Comparison of ENCODE assay signal across 25 cellular contexts in genomic region chr16:19936431-19936830, GRCh38. TPM values are rescaled to one million over a fixed set of nuclear protein-coding genes. Genes with fewer than 3 reads are reported as not detected.
DNase-seq lines count a peak whose midpoint lies in the region; ATAC-seq and TF ChIP-seq lines count a peak whose summit lies in the region.
"Had no signal": no experiment of that assay in that cellular context is flagged by ENCODE, and none has a peak within 500 bp of the region (broad histone marks: within the 10 kb centered on the region; RNA-seq: fewer than 3 reads in every experiment).

No MANE protein-coding gene starts in this region.

- no peak for TF ChIP-seq CTCF in MCF 10A (IDR thresholded peaks at IDR 0.05; ENCODE audit: unreplicated experiment)
- no peak for TF ChIP-seq CTCF in breast epithelium (IDR thresholded peaks at IDR 0.05)

- H3K4me1 Mint-ChIP-seq in MCF 10A (ENCODE audit: insufficient read depth, unreplicated experiment): no peaks in the 10 kb centered on the region
- H3K4me1 Mint-ChIP-seq: CD4-positive, alpha-beta memory T cell; T-cell had no signal

- TF ChIP-seq POLR2A in breast epithelium (IDR thresholded peaks at IDR 0.05) (no peak), GM18505 (IDR thresholded peaks at IDR 0.05; ENCODE audit: borderline replicate concordance, extremely low read depth, insufficient read depth, insufficient read length) (no peak), erythroblast (IDR thresholded peaks at IDR 0.05; ENCODE audit: low read length) (no peak)

- no TSS peak for BruUV-seq in MCF 10A (replicated peaks; lab: Mats Ljungman, UMichigan)

- peak; percentile 4 for DNase-seq in MCF 10A (ENCODE audit: unreplicated experiment)
- DNase-seq in breast epithelium (ENCODE audit: low spot score in 2 of 2): no peak
- DNase-seq in MV-4-11 (lab: John Stamatoyannopoulos, UW): peak; percentile 97
- peak; percentile 85 for DNase-seq in SKM-1 treated with dmso at 0.1 percent for 144 hours (lab: John Stamatoyannopoulos, UW; ENCODE audit: unreplicated experiment)
- DNase-seq in DMS53 (lab: John Stamatoyannopoulos, UW): no peak
- DNase-seq in erythroblast (lab: John Stamatoyannopoulos, UW): no peak
- DNase-seq: AML-193; CD4-positive, alpha-beta memory T cell; DMS79 treated with DMSO at 0.1 percent for 48 hours; H9; KBM-7; MG63; NCI-H1105; NCI-H1436 treated with DMSO at 0.1 percent for 48 hours; NCI-H187 treated with DMSO at 0.1 percent for 48 hours; NCI-H526 treated with DMSO at 0.1 percent for 48 hours; PC-3; T-cell had no signal

- POLR2A ChIA-PET in MCF 10A (lab: Yijun Ruan, JAX): no interaction called here

- no peaks in the 10 kb centered on the region for H3K36me3 ChIP-seq in breast epithelium
- H3K36me3 ChIP-seq: BLaER1 treated with 17β-estradiol and CSF1 and Interleukin-3, amounts not matched to agents 10 nM and 100 nM; MG63; SJCRH30 had no signal

- CTCF ChIA-PET in MCF 10A (lab: Yijun Ruan, JAX): no interaction called here

- ATAC-seq in GM18505 (IDR thresholded peaks at IDR 0.05; ENCODE audit: unreplicated experiment) (no peak), HG03045 (IDR thresholded peaks at IDR 0.05; ENCODE audit: unreplicated experiment) (no peak)
- ATAC-seq: PC-3, Right ventricle myocardium inferior, SK-N-SH treated with all-trans-retinoic acid at 6 μM for 48 hours, T-cell had no signal

- no peak overlapping the region for H3K4me3 ChIP-seq in breast epithelium
- H3K4me3 ChIP-seq: BLaER1 treated with 17β-estradiol and CSF1 and Interleukin-3, amounts not matched to agents 10 nM and 100 nM; MG63; SJCRH30 had no signal

- H3K36me3 Mint-ChIP-seq in MCF 10A (ENCODE audit: insufficient read depth, unreplicated experiment): no peaks in the 10 kb centered on the region
- H3K36me3 Mint-ChIP-seq: CD4-positive, alpha-beta memory T cell; T-cell had no signal

- intact Hi-C loops in MCF 10A (cut with micrococcal nuclease) (no loop called here), breast epithelium (cut with DNase I; ENCODE audit: low total_unique reads) (no loop called here)

- H3K9me3 Mint-ChIP-seq in MCF 10A (ENCODE audit: unreplicated experiment): peaks cover 8% of the 10 kb centered on the region
- H3K9me3 Mint-ChIP-seq: CD4-positive, alpha-beta memory T cell; H9; T-cell had no signal

- H3K4me1 ChIP-seq in breast epithelium: no peaks in the 10 kb centered on the region
- H3K4me1 ChIP-seq: SJCRH30 had no signal

- H3K9me3 ChIP-seq in breast epithelium: no peaks in the 10 kb centered on the region
- H3K9me3 ChIP-seq: BLaER1 treated with 17β-estradiol and CSF1 and Interleukin-3, amounts not matched to agents 10 nM and 100 nM; SJCRH30 had no signal

- peaks cover 0 to 6% of the 10 kb centered on the region in 2 donors for H3K27me3 ChIP-seq in breast epithelium
- H3K27me3 ChIP-seq: BLaER1 treated with 17β-estradiol and CSF1 and Interleukin-3, amounts not matched to agents 10 nM and 100 nM; SJCRH30 had no signal

- H3K27ac ChIP-seq in breast epithelium: no peak overlapping the region
- H3K27ac ChIP-seq: BLaER1 treated with 17β-estradiol and CSF1 and Interleukin-3, amounts not matched to agents 10 nM and 100 nM; SJCRH30 had no signal

- H3K27me3 Mint-ChIP-seq in MCF 10A (ENCODE audit: insufficient read depth, unreplicated experiment): peaks cover 12% of the 10 kb centered on the region

- no peak overlapping the region for H3K4me3 Mint-ChIP-seq in MCF 10A (ENCODE audit: unreplicated experiment)
- H3K4me3 Mint-ChIP-seq: CD4-positive, alpha-beta memory T cell; H9; T-cell had no signal

- H3K27ac Mint-ChIP-seq in MCF 10A (ENCODE audit: low read depth, unreplicated experiment): no peak overlapping the region
- H3K27ac Mint-ChIP-seq: CD4-positive, alpha-beta memory T cell; H9; T-cell had no signal

RNA-seq across cellular contexts. Expression of gene GPRC5B, which starts 51.8 kb away (rescaled TPM):
- total RNA-seq in MCF 10A (2022) (not detected in 2 replicates), breast epithelium (10 to 100 TPM; 16.3 to 26.6 (median 20.3) TPM)
- total RNA-seq: CD4-positive, alpha-beta memory T cell; T-helper 2 cell treated with Interferon-gamma antibody and Interleukin-4, amounts not matched to agents 100 ng/mL and 5 ng/mL, for 36 hours had no signal

Comparison
In these comparisons a context has a peak if more than half of its experiments do, and no peak if none do; other contexts are left out.
1. DNase-seq: peak in MCF 10A (single experiment), MV-4-11 (single experiment) and SKM-1 treated with dmso at 0.1 percent for 144 hours (single experiment); none in breast epithelium (0 of 2), DMS53 (single experiment) and erythroblast (0 of 2).
2. RNA of gene GPRC5B, which starts 51.8 kb away (total RNA-seq): 16.3 to 26.6 TPM in breast epithelium; not detected in MCF 10A; every median in the first group is over 10 times any median in the second.